ENCODE assay signal across 9 cellular contexts in genomic region chr4:152398060-152398459, GRCh38.
DNase-seq lines count a peak whose midpoint lies in the region; ATAC-seq and TF ChIP-seq lines count a peak whose summit lies in the region.
"Had no signal": no experiment of that assay in that cellular context is flagged by ENCODE, and none has a peak within 500 bp of the region (broad histone marks: within the 10 kb centered on the region; RNA-seq: fewer than 3 reads in every experiment).

No MANE protein-coding gene starts in this region.

- H3K9me3 ChIP-seq in heart right ventricle = no peaks in the 10 kb centered on the region
- H3K9me3 ChIP-seq in OCI-LY3 (ENCODE audit: insufficient read depth, low read length) = no peaks in the 10 kb centered on the region

- peaks cover 32% of the 10 kb centered on the region for H4K20me1 ChIP-seq in OCI-LY3 (ENCODE audit: insufficient read depth, low read length)

- TF ChIP-seq CTCF in heart right ventricle (IDR thresholded peaks at IDR 0.05) (peak in 7 of 9 donors; percentile 10 to 46 (median 36)), OCI-LY3 (IDR thresholded peaks at IDR 0.05; ENCODE audit: low read depth, low read length) (peak; percentile 57)

- H3K4me1 ChIP-seq in heart right ventricle (peaks cover 0 to 27% (median 0%) of the 10 kb centered on the region in 9 donors), OCI-LY3 (ENCODE audit: low read length) (peaks cover 57% of the 10 kb centered on the region)

- H3K9ac ChIP-seq in OCI-LY3 (ENCODE audit: low read length) = no peak overlapping the region

- H3K79me2 ChIP-seq in OCI-LY3 (ENCODE audit: low read length) = peaks cover 56% of the 10 kb centered on the region

- WGBS in heart right ventricle, 2 donors = 84 to 87% methylated on average over 1 of the region's 1 CpG

- no peaks in the 10 kb centered on the region for H3K36me3 ChIP-seq in heart right ventricle
- H3K36me3 ChIP-seq in OCI-LY3 (replicated peaks; ENCODE audit: low read depth, low read length) = peaks cover 14% of the 10 kb centered on the region

- intact Hi-C loops in heart right ventricle (cut with DNase I) = no loop called here
- intact Hi-C loops in cardiac septum (cut with DNase I) = no loop called here

- no peak for DNase-seq in heart right ventricle
- no peak for DNase-seq in cardiac septum (ENCODE audit: low spot score)
- peak; percentile 2 for DNase-seq in fibroblast of gingiva (ENCODE audit: low read depth)
- DNase-seq in substantia nigra (lab: John Stamatoyannopoulos, UW) = no peak
- no peak for DNase-seq in NCI-H226
- no peak for DNase-seq in stimulated activated CD8-positive, alpha-beta memory T cell treated with anti-CD3 and anti-CD28 coated beads, Interleukin-4, amount 100 ng/mL, for 48 hours

- no peaks in the 10 kb centered on the region for H3K27me3 ChIP-seq in heart right ventricle
- H3K27me3 ChIP-seq in OCI-LY3 (ENCODE audit: low read depth, low read length) = no peaks in the 10 kb centered on the region

- no peak overlapping the region for H2AFZ ChIP-seq in OCI-LY3 (ENCODE audit: low read depth, low read length)

- H3K4me3 ChIP-seq in heart right ventricle (no peak overlapping the region), OCI-LY3 (ENCODE audit: low read length) (no peak overlapping the region)

- H3K4me2 ChIP-seq in OCI-LY3 (ENCODE audit: low read length) = no peak overlapping the region

- no peak overlapping the region for H3K27ac ChIP-seq in heart right ventricle
- H3K27ac ChIP-seq in OCI-LY3 (ENCODE audit: low read length) = no peak overlapping the region
- no peak overlapping the region for H3K27ac ChIP-seq in substantia nigra (ENCODE audit: low read depth, low read length, poor library complexity, severe bottlenecking)

- no peak for ATAC-seq in heart right ventricle
- no peak for ATAC-seq in GM21717 (IDR thresholded peaks at IDR 0.05; ENCODE audit: unreplicated experiment)
- ATAC-seq: activated naive CD4-positive, alpha-beta T cell treated with anti-CD3 and anti-CD28 coated beads, Interleukin-2, amount 50 U/mL, for 72 hours had no signal
